2 cellular contexts compared by ENCODE assay signal in the genomic region with DNA sequence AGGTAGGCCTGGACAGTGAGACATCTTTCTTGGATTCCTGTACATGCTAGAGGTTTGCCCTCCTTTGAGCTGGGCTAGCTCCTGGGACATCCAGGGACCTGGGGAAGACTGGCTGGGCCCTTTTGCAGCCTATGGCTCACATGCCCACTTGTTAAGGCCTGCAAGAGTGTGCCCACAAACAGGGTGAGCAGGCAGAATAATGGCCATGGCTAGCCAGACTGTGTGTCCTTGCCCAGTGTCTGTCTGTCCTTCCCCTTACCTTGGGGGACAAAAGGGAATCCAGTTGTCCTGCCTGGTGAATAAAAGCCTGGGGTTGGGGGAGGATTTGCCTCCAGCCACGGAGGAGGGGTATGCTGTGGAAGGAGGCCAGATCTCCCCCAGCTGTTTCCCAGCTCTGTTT.
TF ChIP-seq lines count a peak whose summit lies in the region.

No MANE protein-coding gene starts in this region.

TF ChIP-seq in SK-N-SH, 30 proteins besides CTCF, POLR2A, EP300 and RAD21 (continued from another document):
- TF ChIP-seq, protein P1, sequence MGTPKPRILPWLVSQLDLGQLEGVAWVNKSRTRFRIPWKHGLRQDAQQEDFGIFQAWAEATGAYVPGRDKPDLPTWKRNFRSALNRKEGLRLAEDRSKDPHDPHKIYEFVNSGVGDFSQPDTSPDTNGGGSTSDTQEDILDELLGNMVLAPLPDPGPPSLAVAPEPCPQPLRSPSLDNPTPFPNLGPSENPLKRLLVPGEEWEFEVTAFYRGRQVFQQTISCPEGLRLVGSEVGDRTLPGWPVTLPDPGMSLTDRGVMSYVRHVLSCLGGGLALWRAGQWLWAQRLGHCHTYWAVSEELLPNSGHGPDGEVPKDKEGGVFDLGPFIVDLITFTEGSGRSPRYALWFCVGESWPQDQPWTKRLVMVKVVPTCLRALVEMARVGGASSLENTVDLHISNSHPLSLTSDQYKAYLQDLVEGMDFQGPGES (IDR thresholded peaks at IDR 0.05; ENCODE audit: low read depth, low read length), result no peak
- TF ChIP-seq TAF1 (IDR thresholded peaks at IDR 0.05; ENCODE audit: borderline replicate concordance, low read depth, low read length), result no peak
- no peak for TF ChIP-seq RCOR1 (IDR thresholded peaks at IDR 0.05; ENCODE audit: low read length)
- TF ChIP-seq REST (IDR thresholded peaks at IDR 0.05; ENCODE audit: low read depth, low read length), result no peak
- TF ChIP-seq NFIC (IDR thresholded peaks at IDR 0.05; ENCODE audit: borderline replicate concordance), result no peak
- TF ChIP-seq, protein P2, sequence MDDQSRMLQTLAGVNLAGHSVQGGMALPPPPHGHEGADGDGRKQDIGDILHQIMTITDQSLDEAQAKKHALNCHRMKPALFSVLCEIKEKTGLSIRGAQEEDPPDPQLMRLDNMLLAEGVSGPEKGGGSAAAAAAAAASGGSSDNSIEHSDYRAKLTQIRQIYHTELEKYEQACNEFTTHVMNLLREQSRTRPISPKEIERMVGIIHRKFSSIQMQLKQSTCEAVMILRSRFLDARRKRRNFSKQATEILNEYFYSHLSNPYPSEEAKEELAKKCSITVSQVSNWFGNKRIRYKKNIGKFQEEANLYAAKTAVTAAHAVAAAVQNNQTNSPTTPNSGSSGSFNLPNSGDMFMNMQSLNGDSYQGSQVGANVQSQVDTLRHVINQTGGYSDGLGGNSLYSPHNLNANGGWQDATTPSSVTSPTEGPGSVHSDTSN (IDR thresholded peaks at IDR 0.05), result no peak
- TF ChIP-seq, protein P3, sequence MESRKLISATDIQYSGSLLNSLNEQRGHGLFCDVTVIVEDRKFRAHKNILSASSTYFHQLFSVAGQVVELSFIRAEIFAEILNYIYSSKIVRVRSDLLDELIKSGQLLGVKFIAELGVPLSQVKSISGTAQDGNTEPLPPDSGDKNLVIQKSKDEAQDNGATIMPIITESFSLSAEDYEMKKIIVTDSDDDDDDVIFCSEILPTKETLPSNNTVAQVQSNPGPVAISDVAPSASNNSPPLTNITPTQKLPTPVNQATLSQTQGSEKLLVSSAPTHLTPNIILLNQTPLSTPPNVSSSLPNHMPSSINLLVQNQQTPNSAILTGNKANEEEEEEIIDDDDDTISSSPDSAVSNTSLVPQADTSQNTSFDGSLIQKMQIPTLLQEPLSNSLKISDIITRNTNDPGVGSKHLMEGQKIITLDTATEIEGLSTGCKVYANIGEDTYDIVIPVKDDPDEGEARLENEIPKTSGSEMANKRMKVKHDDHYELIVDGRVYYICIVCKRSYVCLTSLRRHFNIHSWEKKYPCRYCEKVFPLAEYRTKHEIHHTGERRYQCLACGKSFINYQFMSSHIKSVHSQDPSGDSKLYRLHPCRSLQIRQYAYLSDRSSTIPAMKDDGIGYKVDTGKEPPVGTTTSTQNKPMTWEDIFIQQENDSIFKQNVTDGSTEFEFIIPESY (IDR thresholded peaks at IDR 0.05; ENCODE audit: borderline replicate concordance, low read depth), result no peak

TF ChIP-seq in SK-N-SH treated with all-trans-retinoic acid at 6 μM for 48 hours, 23 proteins besides CTCF, POLR2A, EP300 and RAD21 (continued from another document):
- TF ChIP-seq, protein P4, sequence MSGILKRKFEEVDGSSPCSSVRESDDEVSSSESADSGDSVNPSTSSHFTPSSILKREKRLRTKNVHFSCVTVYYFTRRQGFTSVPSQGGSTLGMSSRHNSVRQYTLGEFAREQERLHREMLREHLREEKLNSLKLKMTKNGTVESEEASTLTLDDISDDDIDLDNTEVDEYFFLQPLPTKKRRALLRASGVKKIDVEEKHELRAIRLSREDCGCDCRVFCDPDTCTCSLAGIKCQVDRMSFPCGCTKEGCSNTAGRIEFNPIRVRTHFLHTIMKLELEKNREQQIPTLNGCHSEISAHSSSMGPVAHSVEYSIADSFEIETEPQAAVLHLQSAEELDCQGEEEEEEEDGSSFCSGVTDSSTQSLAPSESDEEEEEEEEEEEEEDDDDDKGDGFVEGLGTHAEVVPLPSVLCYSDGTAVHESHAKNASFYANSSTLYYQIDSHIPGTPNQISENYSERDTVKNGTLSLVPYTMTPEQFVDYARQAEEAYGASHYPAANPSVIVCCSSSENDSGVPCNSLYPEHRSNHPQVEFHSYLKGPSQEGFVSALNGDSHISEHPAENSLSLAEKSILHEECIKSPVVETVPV (CRISPR knock-in tag; IDR thresholded peaks at IDR 0.05), result no peak
- TF ChIP-seq, protein P5, sequence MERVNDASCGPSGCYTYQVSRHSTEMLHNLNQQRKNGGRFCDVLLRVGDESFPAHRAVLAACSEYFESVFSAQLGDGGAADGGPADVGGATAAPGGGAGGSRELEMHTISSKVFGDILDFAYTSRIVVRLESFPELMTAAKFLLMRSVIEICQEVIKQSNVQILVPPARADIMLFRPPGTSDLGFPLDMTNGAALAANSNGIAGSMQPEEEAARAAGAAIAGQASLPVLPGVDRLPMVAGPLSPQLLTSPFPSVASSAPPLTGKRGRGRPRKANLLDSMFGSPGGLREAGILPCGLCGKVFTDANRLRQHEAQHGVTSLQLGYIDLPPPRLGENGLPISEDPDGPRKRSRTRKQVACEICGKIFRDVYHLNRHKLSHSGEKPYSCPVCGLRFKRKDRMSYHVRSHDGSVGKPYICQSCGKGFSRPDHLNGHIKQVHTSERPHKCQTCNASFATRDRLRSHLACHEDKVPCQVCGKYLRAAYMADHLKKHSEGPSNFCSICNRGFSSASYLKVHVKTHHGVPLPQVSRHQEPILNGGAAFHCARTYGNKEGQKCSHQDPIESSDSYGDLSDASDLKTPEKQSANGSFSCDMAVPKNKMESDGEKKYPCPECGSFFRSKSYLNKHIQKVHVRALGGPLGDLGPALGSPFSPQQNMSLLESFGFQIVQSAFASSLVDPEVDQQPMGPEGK (CRISPR knock-in tag; IDR thresholded peaks at IDR 0.05; ENCODE audit: borderline replicate concordance), result no peak
- no peak for TF ChIP-seq CREB5 (CRISPR knock-in tag; IDR thresholded peaks at IDR 0.05; ENCODE audit: low read depth)
- no peak for TF ChIP-seq CSDC2 (CRISPR knock-in tag; IDR thresholded peaks at IDR 0.05)
